In the genomic region with DNA sequence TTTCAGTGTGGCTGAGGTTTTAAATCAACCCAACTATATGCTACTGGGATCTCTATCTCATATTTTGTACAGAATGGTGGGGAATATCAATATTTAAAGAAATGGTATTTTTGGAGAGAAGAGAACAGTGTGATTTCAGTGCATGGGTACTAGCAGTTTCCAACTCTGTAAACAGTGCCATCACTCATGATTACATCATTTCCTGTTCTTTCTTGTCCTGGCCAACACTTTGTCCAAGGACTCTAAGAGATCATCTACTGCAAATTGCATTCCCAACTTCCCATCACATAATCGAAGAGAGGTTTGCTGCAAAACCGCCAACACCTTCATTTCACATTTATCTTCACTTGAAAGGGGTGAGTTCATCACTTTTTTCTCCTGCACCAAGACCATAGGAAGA, we compare ENCODE assay signal across 20 cellular contexts.
DNase-seq lines count a peak whose midpoint lies in the region; ATAC-seq and TF ChIP-seq lines count a peak whose summit lies in the region.
"Had no signal": no experiment of that assay in that cellular context is flagged by ENCODE, and none has a peak within 500 bp of the region (broad histone marks: within the 10 kb centered on the region; RNA-seq: fewer than 3 reads in every experiment).

No MANE protein-coding gene starts in this region.

- ATAC-seq in HG03045 (IDR thresholded peaks at IDR 0.05; ENCODE audit: unreplicated experiment) = no peak
- ATAC-seq: A549, psoas muscle had no signal

- H3K4me3 ChIP-seq in epithelial cell of esophagus (ENCODE audit: low read length) = no peak overlapping the region
- H3K4me3 ChIP-seq: A549, adrenal gland, esophagus squamous epithelium, psoas muscle, thoracic aorta had no signal

- TF ChIP-seq CTCF in epithelial cell of esophagus (IDR thresholded peaks at IDR 0.05; ENCODE audit: insufficient read depth, low read depth, low read length, missing control alignments) = no peak

- DNase-seq in NCI-H510A treated with DMSO at 0.1 percent for 48 hours (lab: John Stamatoyannopoulos, UW) = peak; percentile 62
- no peak for DNase-seq in NCI-H510A (lab: John Stamatoyannopoulos, UW)
- DNase-seq in LHCN-M2 (ENCODE audit: low read depth) = peak; percentile 23
- DNase-seq in epithelial cell of esophagus (ENCODE audit: low read depth) = peak; percentile 40
- peak; percentile 11 for DNase-seq in renal cortical epithelial cell (ENCODE audit: low read depth)
- DNase-seq in SK-N-DZ (ENCODE audit: low spot score) = no peak
- no peak for DNase-seq in amniotic stem cell (lab: John Stamatoyannopoulos, UW)
- DNase-seq: activated CD4-positive, alpha-beta T cell treated with anti-CD3 and anti-CD28 coated beads for 4 hours; activated effector memory CD4-positive, alpha-beta T cell treated with Interleukin-2 at 50 U/mL for 16 hours; adrenal gland; CD4-positive, CD25-positive, alpha-beta regulatory T cell; esophagus squamous epithelium; hypothalamus; NCI-H1092 treated with DMSO at 0.1 percent for 48 hours; NCI-H2107; NCI-H774; psoas muscle had no signal

Comparison
In these comparisons a context has a peak if more than half of its experiments do, and no peak if none do; other contexts are left out.
1. DNase-seq: peak in NCI-H510A treated with DMSO at 0.1 percent for 48 hours (single experiment), LHCN-M2 (single experiment), epithelial cell of esophagus (single experiment) and renal cortical epithelial cell (single experiment); none in NCI-H510A (single experiment), SK-N-DZ (single experiment) and amniotic stem cell (single experiment).